In the genomic region with DNA sequence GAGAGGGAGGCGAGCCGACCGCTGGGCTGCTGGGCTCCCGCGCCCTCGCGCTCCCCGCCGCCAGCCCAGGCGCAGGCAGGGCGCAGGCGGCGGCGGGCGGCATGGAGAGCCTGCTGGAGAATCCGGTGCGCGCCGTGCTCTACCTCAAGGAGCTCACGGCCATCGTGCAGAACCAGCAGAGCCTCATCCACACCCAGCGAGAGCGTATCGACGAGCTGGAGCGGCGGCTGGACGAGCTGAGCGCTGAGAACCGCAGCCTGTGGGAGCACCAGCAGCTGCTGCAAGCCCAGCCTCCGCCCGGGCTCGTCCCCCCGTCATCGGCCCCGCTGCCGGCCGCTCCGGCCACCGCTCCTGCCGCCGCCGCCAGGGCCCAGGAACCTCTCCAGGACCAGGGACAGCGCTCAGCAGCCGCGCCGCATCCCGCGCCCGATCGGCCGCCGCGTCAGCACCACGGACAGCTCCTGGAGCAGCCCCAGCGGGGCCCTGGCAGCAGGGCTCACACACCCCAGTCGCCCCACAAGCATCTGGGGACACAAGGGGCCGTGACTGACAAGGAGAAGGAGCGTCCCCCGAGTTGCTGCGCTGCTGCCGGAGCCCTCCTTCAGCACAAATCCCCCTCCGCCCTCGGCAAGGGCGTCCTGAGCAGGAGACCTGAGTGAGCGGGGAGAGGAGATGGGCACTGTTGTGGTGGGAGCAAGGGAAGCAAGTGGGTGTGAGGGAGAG, we compare ENCODE assay signal across 9 cellular contexts. TPM values are rescaled to one million over a fixed set of nuclear protein-coding genes. Genes with fewer than 3 reads are reported as not detected.
A peak's percentile ranks its signal among the peaks of the same experiment; 100 is the strongest.
DNase-seq lines count a peak whose midpoint lies in the region; ATAC-seq and TF ChIP-seq lines count a peak whose summit lies in the region.
"Not testable (repeated sequence)": the region's sequence is repeated elsewhere in the genome, so short reads cannot be mapped to it uniquely, and the experiment has no call there.
"Had no signal": no experiment of that assay in that cellular context is flagged by ENCODE, and none has a peak within 500 bp of the region (broad histone marks: within the 10 kb centered on the region; RNA-seq: fewer than 3 reads in every experiment).

No MANE protein-coding gene starts in this region.

- DNase-seq in CD8-positive, alpha-beta T cell = peak in 2 of 7 experiments; percentile 19 to 49
- peak; percentile 65 for DNase-seq in activated CD8-positive, alpha-beta memory T cell treated with anti-CD3 and anti-CD28 coated beads, Interleukin-2, amount 50 U/mL, for 48 hours
- DNase-seq in choroid plexus epithelial cell (ENCODE audit: low read depth) = peak; percentile 62
- not testable (repeated sequence) for DNase-seq in heart left ventricle

- 3 to 11% (median 5%) methylated on average over 13 to 51 of the region's 66 CpGs for WGBS in heart left ventricle, 4 donors
- 1% methylated on average over 18 of the region's 66 CpGs; no CpG with 5 or more reads in 1 of the 2 experiments for WGBS in mesodermal cell (ENCODE audit: insufficient coverage in 2 of 2), 2 experiments

- H3K27ac Mint-ChIP-seq in CD8-positive, alpha-beta T cell = not testable (repeated sequence)

- H3K9me3 ChIP-seq in CD8-positive, alpha-beta T cell (ENCODE audit: low read length); heart left ventricle; mesodermal cell (ENCODE audit: control insufficient read depth, low read length); skeletal muscle satellite cell (replicated peaks; ENCODE audit: low read length): not testable (repeated sequence)

- CTCF ChIA-PET in CD8-positive, alpha-beta T cell (lab: Charles Lee) = not testable (repeated sequence)

- not testable (repeated sequence) for H3K9ac ChIP-seq in skeletal muscle satellite cell (ENCODE audit: low read depth, low read length)

- H3K4me3 Mint-ChIP-seq in CD8-positive, alpha-beta T cell = not testable (repeated sequence)

- not testable (repeated sequence) for H3K27ac ChIP-seq in CD8-positive, alpha-beta T cell (ENCODE audit: low read depth, low read length); heart left ventricle; mesodermal cell (ENCODE audit: low read depth, low read length, severe bottlenecking)

- H3K4me1 Mint-ChIP-seq in CD8-positive, alpha-beta T cell (ENCODE audit: low read depth) = not testable (repeated sequence)

- POLR2A ChIA-PET in CD8-positive, alpha-beta T cell (lab: Charles Lee) = not testable (repeated sequence)

- peak; percentile 99 for ATAC-seq in CD8-positive, alpha-beta T cell
- ATAC-seq in GM21786 (IDR thresholded peaks at IDR 0.05; ENCODE audit: unreplicated experiment) = peak; percentile 82
- peak; percentile 64 to 97 (median 94) for ATAC-seq in heart left ventricle

- not testable (repeated sequence) for TF ChIP-seq EP300 in Ishikawa (IDR thresholded peaks at IDR 0.05; ENCODE audit: borderline replicate concordance)

- not testable (repeated sequence) for TF ChIP-seq RAD21 in Ishikawa (IDR thresholded peaks at IDR 0.05; ENCODE audit: low read depth)

- H3K27me3 ChIP-seq in CD8-positive, alpha-beta T cell (ENCODE audit: insufficient read depth, low read length); skeletal muscle satellite cell (ENCODE audit: control insufficient read depth, insufficient read depth, low read length): not testable (repeated sequence)
- H3K27me3 ChIP-seq in heart left ventricle = peaks cover 0 to 16% (median 8%) of the 10 kb centered on the region in 9 donors

- TF ChIP-seq CTCF in CD8-positive, alpha-beta T cell (IDR thresholded peaks at IDR 0.05); choroid plexus epithelial cell (conservative IDR thresholded peaks at IDR 0.05; ENCODE audit: low read depth, low read length): not testable (repeated sequence)
- TF ChIP-seq CTCF in heart left ventricle (IDR thresholded peaks at IDR 0.05) = peak in 1 of 12 donors; percentile 5

- H3K4me1 ChIP-seq in CD8-positive, alpha-beta T cell (ENCODE audit: insufficient read depth, low read length); heart left ventricle; mesodermal cell (ENCODE audit: control insufficient read depth, insufficient read depth, low read length, poor library complexity, severe bottlenecking); skeletal muscle satellite cell (ENCODE audit: control insufficient read depth, insufficient read depth, low read length): not testable (repeated sequence)

- not testable (repeated sequence) for H3K4me3 ChIP-seq in CD8-positive, alpha-beta T cell (ENCODE audit: low read depth, low read length); skeletal muscle satellite cell (ENCODE audit: low read length)
- H3K4me3 ChIP-seq in choroid plexus epithelial cell (ENCODE audit: low read depth, low read length) = peak overlapping the region; percentile 38
- peak overlapping the region in 2 of 12 donors; percentile 16 to 17 for H3K4me3 ChIP-seq in heart left ventricle
- H3K4me3 ChIP-seq in mesodermal cell (ENCODE audit: extremely low read depth, insufficient read depth, low read length, poor library complexity, severe bottlenecking) = peak overlapping the region; percentile 22

- H3K4me2 ChIP-seq in skeletal muscle satellite cell (ENCODE audit: low read length) = peak overlapping the region; percentile 41

- not testable (repeated sequence) for H3K36me3 Mint-ChIP-seq in CD8-positive, alpha-beta T cell

- not testable (repeated sequence) for H3K36me3 ChIP-seq in CD8-positive, alpha-beta T cell (ENCODE audit: insufficient read depth, low read length); heart left ventricle; mesodermal cell (ENCODE audit: control insufficient read depth, insufficient read depth, low read length); skeletal muscle satellite cell (ENCODE audit: insufficient read depth, low read length)

- not testable (repeated sequence) for H3K9me3 Mint-ChIP-seq in CD8-positive, alpha-beta T cell

- peaks cover 44% of the 10 kb centered on the region for H3K27me3 Mint-ChIP-seq in CD8-positive, alpha-beta T cell (ENCODE audit: low read depth)

- not testable (repeated sequence) for TF ChIP-seq POLR2A in heart left ventricle (IDR thresholded peaks at IDR 0.05)

- intact Hi-C loops in CD8-positive, alpha-beta T cell (cut with DNase I, micrococcal nuclease); heart left ventricle (cut with DNase I): not testable (repeated sequence)

TF ChIP-seq in Ishikawa, 13 proteins besides CTCF, POLR2A, EP300 and RAD21:
- TF ChIP-seq, protein P1, sequence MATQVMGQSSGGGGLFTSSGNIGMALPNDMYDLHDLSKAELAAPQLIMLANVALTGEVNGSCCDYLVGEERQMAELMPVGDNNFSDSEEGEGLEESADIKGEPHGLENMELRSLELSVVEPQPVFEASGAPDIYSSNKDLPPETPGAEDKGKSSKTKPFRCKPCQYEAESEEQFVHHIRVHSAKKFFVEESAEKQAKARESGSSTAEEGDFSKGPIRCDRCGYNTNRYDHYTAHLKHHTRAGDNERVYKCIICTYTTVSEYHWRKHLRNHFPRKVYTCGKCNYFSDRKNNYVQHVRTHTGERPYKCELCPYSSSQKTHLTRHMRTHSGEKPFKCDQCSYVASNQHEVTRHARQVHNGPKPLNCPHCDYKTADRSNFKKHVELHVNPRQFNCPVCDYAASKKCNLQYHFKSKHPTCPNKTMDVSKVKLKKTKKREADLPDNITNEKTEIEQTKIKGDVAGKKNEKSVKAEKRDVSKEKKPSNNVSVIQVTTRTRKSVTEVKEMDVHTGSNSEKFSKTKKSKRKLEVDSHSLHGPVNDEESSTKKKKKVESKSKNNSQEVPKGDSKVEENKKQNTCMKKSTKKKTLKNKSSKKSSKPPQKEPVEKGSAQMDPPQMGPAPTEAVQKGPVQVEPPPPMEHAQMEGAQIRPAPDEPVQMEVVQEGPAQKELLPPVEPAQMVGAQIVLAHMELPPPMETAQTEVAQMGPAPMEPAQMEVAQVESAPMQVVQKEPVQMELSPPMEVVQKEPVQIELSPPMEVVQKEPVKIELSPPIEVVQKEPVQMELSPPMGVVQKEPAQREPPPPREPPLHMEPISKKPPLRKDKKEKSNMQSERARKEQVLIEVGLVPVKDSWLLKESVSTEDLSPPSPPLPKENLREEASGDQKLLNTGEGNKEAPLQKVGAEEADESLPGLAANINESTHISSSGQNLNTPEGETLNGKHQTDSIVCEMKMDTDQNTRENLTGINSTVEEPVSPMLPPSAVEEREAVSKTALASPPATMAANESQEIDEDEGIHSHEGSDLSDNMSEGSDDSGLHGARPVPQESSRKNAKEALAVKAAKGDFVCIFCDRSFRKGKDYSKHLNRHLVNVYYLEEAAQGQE (IDR thresholded peaks at IDR 0.05; ENCODE audit: low read depth) = peak; percentile 80

RNA-seq across cellular contexts. Expression of a gene that starts 0.4 kb away (rescaled TPM):
- total RNA-seq in CD8-positive, alpha-beta T cell = 1 to 10 TPM; 4.4 to 6.7 TPM
- 1 to 10 TPM in 5 of 9 donors, under 1 TPM in 4; 0.49 to 3.2 (median 1.5) TPM for total RNA-seq in heart left ventricle
- polyA plus RNA-seq in heart left ventricle = 1 to 10 TPM in 1 of 2 donors, under 1 TPM in 1; 0.29 to 2.0 TPM
- polyA plus RNA-seq in mesodermal cell (2013, experiment 1 of 2) = 1.8 TPM
- polyA plus RNA-seq in mesodermal cell (2013, experiment 2 of 2) = 0.40 TPM
- not detected in 2 replicates for total RNA-seq in skeletal muscle satellite cell (2012; rRNA removed)
- total RNA-seq: SJSA1 had no signal
